1 cellular context compared by ENCODE assay signal in genomic region chr17:64118452-64118979, GRCh38.
TF ChIP-seq lines count a peak whose summit lies in the region.

No MANE protein-coding gene starts in this region.

TF ChIP-seq in GM23338, 12 proteins besides CTCF, POLR2A, EP300 and RAD21 (continued from another document):
- TF ChIP-seq ZNF462 (CRISPR knock-in tag; IDR thresholded peaks at IDR 0.05) (no peak), EZH2phosphoT487 (IDR thresholded peaks at IDR 0.05; ENCODE audit: unreplicated experiment) (no peak), POLR2AphosphoS5 (IDR thresholded peaks at IDR 0.05; ENCODE audit: low read depth) (no peak), NANOG (IDR thresholded peaks at IDR 0.05; ENCODE audit: borderline replicate concordance) (no peak), EZH2 (IDR thresholded peaks at IDR 0.05; ENCODE audit: low read depth, unreplicated experiment) (no peak), CREB1 (CRISPR knock-in tag; IDR thresholded peaks at IDR 0.05; ENCODE audit: low read depth) (no peak), ZNF331 (CRISPR knock-in tag; IDR thresholded peaks at IDR 0.05; ENCODE audit: low read depth) (no peak), ZNF114 (CRISPR knock-in tag; IDR thresholded peaks at IDR 0.05) (no peak)
TF ChIP-seq in GM23338: peak in this region for 0.
